8 cellular contexts compared by ENCODE assay signal in genomic region chr1:941588-942383, GRCh38. TPM values are rescaled to one million over a fixed set of nuclear protein-coding genes. Genes with fewer than 3 reads are reported as not detected.
DNase-seq lines count a peak whose midpoint lies in the region; ATAC-seq and TF ChIP-seq lines count a peak whose summit lies in the region.

No MANE protein-coding gene starts in this region.

- TF ChIP-seq CTCF in LNCaP clone FGC (IDR thresholded peaks at IDR 0.05; ENCODE audit: control insufficient read depth, extremely low read depth, insufficient read depth) (no peak), epithelial cell of proximal tubule (conservative IDR thresholded peaks at IDR 0.05; ENCODE audit: low read depth, low read length) (no peak)

- ATAC-seq in SK-N-SH treated with all-trans-retinoic acid at 6 μM for 48 hours (peak; percentile 46), HG02973 (IDR thresholded peaks at IDR 0.05; ENCODE audit: unreplicated experiment) (no peak)

- in situ Hi-C loops in G401 (cut with HindIII; ENCODE audit: low sequenced_read_pairs), result no loop called here

- peak overlapping the region; percentile 40 for H3K4me3 ChIP-seq in LNCaP clone FGC (ENCODE audit: low read depth, low read length)
- H3K4me3 ChIP-seq in epithelial cell of proximal tubule (ENCODE audit: low read depth, low read length), result peak overlapping the region; percentile 40

- DNase-seq in DMS53 (lab: John Stamatoyannopoulos, UW), result peak; percentile 87
- DNase-seq in LNCaP clone FGC (ENCODE audit: low read depth), result no peak
- DNase-seq in epithelial cell of proximal tubule (ENCODE audit: low read depth), result no peak
- DNase-seq in myocyte (ENCODE audit: low read depth), result peak; percentile 74
- DNase-seq in G401 (ENCODE audit: low spot score), result no peak
- no peak for DNase-seq in superior temporal gyrus (ENCODE audit: extremely low spot score)

TF ChIP-seq in SK-N-SH treated with all-trans-retinoic acid at 6 μM for 48 hours, 23 proteins besides CTCF, POLR2A, EP300 and RAD21:
- TF ChIP-seq GLIS3 (CRISPR knock-in tag; IDR thresholded peaks at IDR 0.05) (no peak), ZFP3 (CRISPR knock-in tag; IDR thresholded peaks at IDR 0.05) (peak; percentile 97)

RNA-seq across cellular contexts. Expression of gene NOC2L, which starts 17.3 kb away (rescaled TPM):
- 73.9 and 132 TPM in 2 replicates for total RNA-seq in epithelial cell of proximal tubule
- total RNA-seq in myocyte, result 70.2 and 71.9 TPM in 2 replicates
- 54.9 TPM for polyA plus RNA-seq in myocyte (2012)
- total RNA-seq in G401 (2014; rRNA removed; shearing (Covaris generic)), result 193 and 221 TPM in 2 replicates

RNA-seq across cellular contexts. Expression of gene SAMD11, which starts 18.1 kb away (rescaled TPM):
- 0.51 and 3.5 TPM in 2 replicates for total RNA-seq in epithelial cell of proximal tubule
- total RNA-seq in myocyte, result 0.86 and 1.4 TPM in 2 replicates
- 2.5 TPM for polyA plus RNA-seq in myocyte (2012)
- 398 and 434 TPM in 2 replicates for total RNA-seq in G401 (2014; rRNA removed; shearing (Covaris generic))

RNA-seq across cellular contexts. Expression of gene KLHL17, which starts 18.6 kb away (rescaled TPM):
- total RNA-seq in epithelial cell of proximal tubule, result 11.9 and 33.3 TPM in 2 replicates
- total RNA-seq in myocyte, result 5.6 and 13.6 TPM in 2 replicates
- polyA plus RNA-seq in myocyte (2012), result 12.4 TPM
- 23.3 and 25.4 TPM in 2 replicates for total RNA-seq in G401 (2014; rRNA removed; shearing (Covaris generic))

RNA-seq across cellular contexts. Expression of gene PLEKHN1, which starts 24.5 kb away (rescaled TPM):
- total RNA-seq in epithelial cell of proximal tubule (3.1 and 6.8 TPM in 2 replicates), myocyte (0.24 TPM in 1 of 2 replicates, not detected in the other)
- polyA plus RNA-seq in myocyte (2012), result 0.16 TPM
- 4.3 and 5.5 TPM in 2 replicates for total RNA-seq in G401 (2014; rRNA removed; shearing (Covaris generic))

RNA-seq across cellular contexts. Expression of gene PERM1, which starts 40.1 kb away (rescaled TPM):
- total RNA-seq in epithelial cell of proximal tubule (not detected in 2 replicates), myocyte (1.4 TPM in 1 of 2 replicates, not detected in the other)
- polyA plus RNA-seq in myocyte (2012), result 0.09 TPM
- 0.17 TPM in 1 of 2 replicates, not detected in the other for total RNA-seq in G401 (2014; rRNA removed; shearing (Covaris generic))

Comparison
In these comparisons a context has a peak if more than half of its experiments do, and no peak if none do; other contexts are left out.
1. DNase-seq: peak in DMS53 (single experiment) and myocyte (single experiment); none in LNCaP clone FGC (single experiment), epithelial cell of proximal tubule (single experiment), G401 (single experiment) and superior temporal gyrus (single experiment).
2. RNA of gene SAMD11, which starts 18.1 kb away (total RNA-seq): 398 to 434 TPM in G401; 0.51 to 3.5 TPM in epithelial cell of proximal tubule and 0.86 to 1.4 TPM in myocyte; every median in the first group is over 10 times any median in the second.